17 cellular contexts compared by ENCODE assay signal in the genomic region with DNA sequence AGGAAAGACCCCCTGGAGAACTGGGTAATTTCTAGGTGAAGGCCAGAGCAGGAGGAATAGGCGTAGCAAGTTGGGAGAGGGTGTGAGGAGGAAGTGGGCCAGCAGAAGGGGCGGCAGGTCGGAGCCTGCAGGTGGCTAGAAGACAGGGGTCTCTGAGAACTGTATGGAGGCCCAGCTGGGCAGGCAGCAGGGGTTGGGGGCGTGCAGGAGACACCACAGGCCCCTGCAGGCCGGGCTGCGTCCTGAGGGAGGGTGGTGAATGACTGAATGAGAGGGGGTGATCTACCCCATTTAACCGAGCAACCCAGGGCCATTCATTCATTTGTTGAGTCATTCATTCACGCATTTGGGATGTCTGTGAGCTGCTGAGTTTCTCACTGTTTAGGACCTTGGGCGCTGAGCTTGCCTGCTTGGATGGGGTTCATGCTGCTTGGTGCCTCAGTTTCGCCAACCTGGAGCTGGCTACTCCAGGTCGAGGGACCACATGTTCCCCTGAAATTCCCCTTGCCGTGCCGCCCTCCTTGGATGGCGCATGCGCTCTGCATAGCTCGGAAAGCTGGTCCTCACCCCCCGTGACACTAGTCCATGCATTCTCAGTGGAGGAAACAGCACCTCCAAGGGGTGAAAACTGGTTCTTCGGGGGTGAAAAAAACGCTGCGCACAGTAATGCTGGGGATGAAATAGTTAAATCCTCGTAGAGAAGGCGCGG. TPM values are rescaled to one million over a fixed set of nuclear protein-coding genes. Genes with fewer than 3 reads are reported as not detected.
"Had no signal": no experiment of that assay in that cellular context is flagged by ENCODE, and none has a peak within 500 bp of the region (broad histone marks: within the 10 kb centered on the region; RNA-seq: fewer than 3 reads in every experiment).

No MANE protein-coding gene starts in this region.

- H3K9me3 ChIP-seq: body of pancreas, pancreas, sigmoid colon, spleen, testis had no signal

- H3K9me3 Mint-ChIP-seq: activated CD8-positive, alpha-beta T cell treated with anti-CD3 and anti-CD28 coated beads for 36 hours; activated naive CD4-positive, alpha-beta T cell treated with anti-CD3 and anti-CD28 coated beads, Interleukin-2, amount 50 U/mL, for 24 hours; stimulated activated naive CD8-positive, alpha-beta T cell treated with anti-CD3 and anti-CD28 coated beads, Interleukin-15, Interleukin-2, amounts not matched to agents 100 ng/mL and 50 ng/mL, for 24 hours had no signal

- H3K36me3 Mint-ChIP-seq: activated naive CD4-positive, alpha-beta T cell treated with anti-CD3 and anti-CD28 coated beads, Interleukin-2, amount 50 U/mL, for 24 hours had no signal

- H3K36me3 ChIP-seq: pancreas, sigmoid colon, spleen had no signal

- H3K4me1 Mint-ChIP-seq: activated CD4-positive, alpha-beta T cell treated with anti-CD3 and anti-CD28 coated beads for 36 hours; activated naive CD4-positive, alpha-beta T cell treated with anti-CD3 and anti-CD28 coated beads, Interleukin-2, amount 50 U/mL, for 24 hours had no signal

- ATAC-seq: activated CD4-positive, alpha-beta T cell treated with anti-CD3 and anti-CD28 coated beads for 36 hours; activated CD8-positive, alpha-beta T cell treated with anti-CD3 and anti-CD28 coated beads for 36 hours; body of pancreas; foreskin keratinocyte; pancreas; T-helper 17 cell had no signal

- H3K27me3 ChIP-seq: body of pancreas, testis had no signal

- H3K4me1 ChIP-seq: body of pancreas, foreskin keratinocyte, pancreas, sigmoid colon, spleen, testis had no signal

- DNase-seq: activated CD4-positive, alpha-beta T cell treated with anti-CD3 and anti-CD28 coated beads for 36 hours; activated CD8-positive, alpha-beta T cell treated with anti-CD3 and anti-CD28 coated beads for 36 hours; activated effector memory CD4-positive, alpha-beta T cell treated with anti-CD3 and anti-CD28 coated beads, Interleukin-2, amount 50 U/mL, for 16 hours; activated T-cell treated with anti-CD3 and anti-CD28 coated beads, Interleukin-2, amount 50 U/mL, for 48 hours; body of pancreas; central memory CD4-positive, alpha-beta T cell; effector CD8-positive, alpha-beta T cell; foreskin keratinocyte; head of caudate nucleus; mammary epithelial cell; sigmoid colon; spleen; T-helper 17 cell; testis had no signal

- H3K4me3 ChIP-seq: body of pancreas, pancreas, sigmoid colon, spleen, testis had no signal

- H3K27ac ChIP-seq: body of pancreas, foreskin keratinocyte, pancreas, sigmoid colon, spleen, testis had no signal

- H3K27ac Mint-ChIP-seq: activated CD4-positive, alpha-beta T cell treated with anti-CD3 and anti-CD28 coated beads for 36 hours; activated CD8-positive, alpha-beta T cell treated with anti-CD3 and anti-CD28 coated beads for 36 hours; activated naive CD4-positive, alpha-beta T cell treated with anti-CD3 and anti-CD28 coated beads, Interleukin-2, amount 50 U/mL, for 24 hours; stimulated activated naive CD8-positive, alpha-beta T cell treated with anti-CD3 and anti-CD28 coated beads, Interleukin-15, Interleukin-2, amounts not matched to agents 100 ng/mL and 50 ng/mL, for 24 hours; T-helper 17 cell had no signal

- H3K4me3 Mint-ChIP-seq: activated CD4-positive, alpha-beta T cell treated with anti-CD3 and anti-CD28 coated beads for 36 hours; activated CD8-positive, alpha-beta T cell treated with anti-CD3 and anti-CD28 coated beads for 36 hours; activated naive CD4-positive, alpha-beta T cell treated with anti-CD3 and anti-CD28 coated beads, Interleukin-2, amount 50 U/mL, for 24 hours; stimulated activated naive CD8-positive, alpha-beta T cell treated with anti-CD3 and anti-CD28 coated beads, Interleukin-15, Interleukin-2, amounts not matched to agents 100 ng/mL and 50 ng/mL, for 24 hours; T-helper 17 cell had no signal

RNA-seq across cellular contexts. Expression of a gene that starts 15.6 kb away (rescaled TPM):
- total RNA-seq: activated CD4-positive, alpha-beta T cell treated with anti-CD3 and anti-CD28 coated beads for 36 hours; activated CD8-positive, alpha-beta T cell treated with anti-CD3 and anti-CD28 coated beads for 36 hours; body of pancreas; foreskin keratinocyte; mammary epithelial cell; pancreas; sigmoid colon; T-helper 17 cell had no signal
- polyA plus RNA-seq: foreskin keratinocyte, mammary epithelial cell, sigmoid colon had no signal
